28 cellular contexts compared by ENCODE assay signal in genomic region chr10:82463614-82464013, GRCh38.
"Had no signal": no experiment of that assay in that cellular context is flagged by ENCODE, and none has a peak within 500 bp of the region (broad histone marks: within the 10 kb centered on the region; RNA-seq: fewer than 3 reads in every experiment).

No MANE protein-coding gene starts in this region.

- ATAC-seq: effector memory CD8-positive, alpha-beta T cell; gastroesophageal sphincter; left colon; sciatic nerve; stimulated activated effector memory CD8-positive, alpha-beta T cell treated with anti-CD3 and anti-CD28 coated beads, Interleukin-12 subunit alpha, Interleukin-12 subunit beta, amount 100 ng/mL, for 72 hours had no signal

- H3K9me3 Mint-ChIP-seq: mesothelial cell of epicardium, type B pancreatic cell had no signal

- H3K4me3 Mint-ChIP-seq: activated B cell treated with CpG ODN at 0.5 μM for 24 hours; activated naive CD4-positive, alpha-beta T cell treated with anti-CD3 and anti-CD28 coated beads, Interleukin-2, amount 10 ng/mL, durations not matched to agents 7 days and 5 days; activated naive CD8-positive, alpha-beta T cell treated with anti-CD3 and anti-CD28 coated beads, Interleukin-2, amount 10 ng/mL, durations not matched to agents 7 days and 5 days; activated T-helper 1 cell treated with anti-CD3 and anti-CD28 coated beads, Interleukin-12 subunit alpha, Interleukin-12 subunit beta, Interleukin-2, Interleukin-4 antibody, amounts not matched to agents 30 ng/mL and 10 ng/mL and 1 ng/mL, durations not matched to agents 14 hours and 24 hours and 36 hours; effector memory CD8-positive, alpha-beta T cell; immature natural killer cell; mesothelial cell of epicardium; naive B cell; stimulated activated effector memory CD8-positive, alpha-beta T cell treated with anti-CD3 and anti-CD28 coated beads, Interleukin-12 subunit alpha, Interleukin-12 subunit beta, amount 100 ng/mL, for 72 hours; stimulated activated naive CD8-positive, alpha-beta T cell treated with anti-CD3 and anti-CD28 coated beads, Interleukin-15, Interleukin-2, amounts not matched to agents 100 ng/mL and 50 ng/mL, for 24 hours; type B pancreatic cell had no signal

- DNase-seq: activated B cell treated with CpG ODN at 0.5 μM for 24 hours; activated CD4-positive, alpha-beta T cell treated with anti-CD3 and anti-CD28 coated beads for 4 hours; activated CD4-positive, alpha-beta T cell treated with anti-CD3 and anti-CD28 coated beads, Interleukin-2, amount 50 U/mL, for 4 hours; activated gamma-delta T cell; activated naive CD4-positive, alpha-beta T cell treated with anti-CD3 and anti-CD28 coated beads, Interleukin-2, amount 10 ng/mL, durations not matched to agents 7 days and 5 days; activated naive CD8-positive, alpha-beta T cell treated with anti-CD3 and anti-CD28 coated beads, Interleukin-2, amount 10 ng/mL, durations not matched to agents 7 days and 5 days; brain microvascular endothelial cell; caudate nucleus; cortex of kidney; effector memory CD8-positive, alpha-beta T cell; erythroblast; head of caudate nucleus; hypothalamus; immature natural killer cell; kidney; left colon; naive B cell; ovary; stimulated activated CD4-positive, alpha-beta T cell treated with anti-CD3 and anti-CD28 coated beads, Interleukin-12 subunit alpha, Interleukin-12 subunit beta, amount 100 ng/mL, for 4 hours; stimulated activated CD4-positive, alpha-beta T cell treated with anti-CD3 and anti-CD28 coated beads, Interleukin-4, amount 100 ng/mL, for 1 hour; uterus had no signal

- H3K36me3 Mint-ChIP-seq: activated naive CD4-positive, alpha-beta T cell treated with anti-CD3 and anti-CD28 coated beads, Interleukin-2, amount 10 ng/mL, durations not matched to agents 7 days and 5 days; activated naive CD8-positive, alpha-beta T cell treated with anti-CD3 and anti-CD28 coated beads, Interleukin-2, amount 10 ng/mL, durations not matched to agents 7 days and 5 days; mesothelial cell of epicardium; naive B cell; stimulated activated effector memory CD8-positive, alpha-beta T cell treated with anti-CD3 and anti-CD28 coated beads, Interleukin-12 subunit alpha, Interleukin-12 subunit beta, amount 100 ng/mL, for 72 hours had no signal

- H3K27me3 Mint-ChIP-seq: activated B cell treated with CpG ODN at 0.5 μM for 24 hours; activated naive CD4-positive, alpha-beta T cell treated with anti-CD3 and anti-CD28 coated beads, Interleukin-2, amount 10 ng/mL, durations not matched to agents 7 days and 5 days; activated naive CD8-positive, alpha-beta T cell treated with anti-CD3 and anti-CD28 coated beads, Interleukin-2, amount 10 ng/mL, durations not matched to agents 7 days and 5 days; effector memory CD8-positive, alpha-beta T cell; naive B cell; stimulated activated naive CD8-positive, alpha-beta T cell treated with anti-CD3 and anti-CD28 coated beads, Interleukin-15, Interleukin-2, amounts not matched to agents 100 ng/mL and 50 ng/mL, for 24 hours had no signal

- H3K27ac Mint-ChIP-seq: activated B cell treated with CpG ODN at 0.5 μM for 24 hours; activated naive CD4-positive, alpha-beta T cell treated with anti-CD3 and anti-CD28 coated beads, Interleukin-2, amount 10 ng/mL, durations not matched to agents 7 days and 5 days; activated naive CD8-positive, alpha-beta T cell treated with anti-CD3 and anti-CD28 coated beads, Interleukin-2, amount 10 ng/mL, durations not matched to agents 7 days and 5 days; activated T-helper 1 cell treated with anti-CD3 and anti-CD28 coated beads, Interleukin-12 subunit alpha, Interleukin-12 subunit beta, Interleukin-2, Interleukin-4 antibody, amounts not matched to agents 30 ng/mL and 10 ng/mL and 1 ng/mL, durations not matched to agents 14 hours and 24 hours and 36 hours; effector memory CD8-positive, alpha-beta T cell; immature natural killer cell; mesothelial cell of epicardium; naive B cell; stimulated activated effector memory CD8-positive, alpha-beta T cell treated with anti-CD3 and anti-CD28 coated beads, Interleukin-12 subunit alpha, Interleukin-12 subunit beta, amount 100 ng/mL, for 72 hours; stimulated activated naive CD8-positive, alpha-beta T cell treated with anti-CD3 and anti-CD28 coated beads, Interleukin-15, Interleukin-2, amounts not matched to agents 100 ng/mL and 50 ng/mL, for 24 hours; type B pancreatic cell had no signal

- H3K4me1 Mint-ChIP-seq: activated B cell treated with CpG ODN at 0.5 μM for 24 hours; activated naive CD4-positive, alpha-beta T cell treated with anti-CD3 and anti-CD28 coated beads, Interleukin-2, amount 10 ng/mL, durations not matched to agents 7 days and 5 days; activated naive CD8-positive, alpha-beta T cell treated with anti-CD3 and anti-CD28 coated beads, Interleukin-2, amount 10 ng/mL, durations not matched to agents 7 days and 5 days; immature natural killer cell; naive B cell; stimulated activated effector memory CD8-positive, alpha-beta T cell treated with anti-CD3 and anti-CD28 coated beads, Interleukin-12 subunit alpha, Interleukin-12 subunit beta, amount 100 ng/mL, for 72 hours had no signal
